In the genomic region with DNA sequence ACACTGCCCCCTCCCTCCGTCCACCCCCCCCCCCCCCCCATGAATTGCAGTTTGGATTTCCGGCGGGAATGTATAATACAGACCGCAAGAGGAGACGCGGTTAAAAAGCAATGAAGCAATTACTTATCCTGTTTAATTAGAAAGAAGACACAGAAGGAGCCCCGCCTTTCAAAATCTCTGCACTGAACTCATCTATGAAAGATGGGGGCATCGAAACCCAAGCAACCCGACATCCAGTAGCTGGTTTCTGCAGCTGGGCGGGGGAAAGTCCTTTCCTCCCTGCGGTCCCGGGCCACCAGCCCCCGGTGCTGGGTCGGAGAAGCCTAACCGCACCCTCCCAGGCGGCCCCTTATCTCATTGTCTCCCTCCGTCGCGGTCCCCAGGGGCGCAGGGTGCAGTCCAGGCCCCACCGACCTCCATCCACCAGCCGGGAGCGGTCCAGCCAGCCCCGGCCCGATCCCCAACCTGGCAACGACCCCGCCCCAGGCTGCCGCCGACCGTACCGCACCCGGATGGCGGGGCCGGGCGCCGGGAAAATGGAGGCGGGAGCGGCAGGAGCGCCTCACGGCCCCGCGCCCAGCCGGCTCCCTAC, we compare ENCODE assay signal across 8 cellular contexts. TPM values are rescaled to one million over a fixed set of nuclear protein-coding genes. Genes with fewer than 3 reads are reported as not detected.
A peak's percentile ranks its signal among the peaks of the same experiment; 100 is the strongest.
DNase-seq lines count a peak whose midpoint lies in the region; ATAC-seq and TF ChIP-seq lines count a peak whose summit lies in the region.

No MANE protein-coding gene starts in this region.

- POLR2A ChIA-PET in CD4-positive, alpha-beta T cell (lab: Charles Lee), result interaction anchor here (0.9 to 4.0 kb wide), 10 partner anchors 21 to 281 kb away, joined by 3 to 16 read pairs (median 5); a partner anchor contains a TSS

- H3K4me1 ChIP-seq in urinary bladder (ENCODE audit: insufficient read depth), result no peaks in the 10 kb centered on the region

- no peak for TF ChIP-seq CTCF in CD4-positive, alpha-beta T cell (IDR thresholded peaks at IDR 0.05)
- TF ChIP-seq CTCF in fibroblast of mammary gland (conservative IDR thresholded peaks at IDR 0.05; ENCODE audit: control insufficient read depth, insufficient read depth, low read depth, low read length), result no peak

- H3K36me3 Mint-ChIP-seq in CD4-positive, alpha-beta T cell (ENCODE audit: low read depth), result peaks cover 4% of the 10 kb centered on the region

- no peaks in the 10 kb centered on the region for H3K36me3 ChIP-seq in urinary bladder (ENCODE audit: insufficient read depth)

- no peaks in the 10 kb centered on the region for H3K9me3 Mint-ChIP-seq in CD4-positive, alpha-beta T cell

- peak in 8 of 10 experiments; percentile 1 to 29 (median 8) for DNase-seq in CD4-positive, alpha-beta T cell
- DNase-seq in M059J (ENCODE audit: low read depth), result peak; percentile 36
- peak; percentile 32 for DNase-seq in activated T-cell treated with anti-CD3 and anti-CD28 coated beads for 48 hours (ENCODE audit: low read depth)
- no peak for DNase-seq in fibroblast of mammary gland (ENCODE audit: low read depth)
- DNase-seq in occipital lobe (lab: John Stamatoyannopoulos, UW), result peak; percentile 15
- DNase-seq in NCI-H2107 (lab: John Stamatoyannopoulos, UW), result no peak

- H3K9me3 ChIP-seq in CD4-positive, alpha-beta T cell (ENCODE audit: control insufficient read depth, low read length), result no peaks in the 10 kb centered on the region

- CTCF ChIA-PET in CD4-positive, alpha-beta T cell (lab: Charles Lee), result interaction anchor here (1.0 to 2.2 kb wide), 3 partner anchors 10 to 281 kb away, joined by 3 to 7 read pairs (median 5); no protein-coding TSS in a partner anchor

- no peaks in the 10 kb centered on the region for H3K27me3 ChIP-seq in CD4-positive, alpha-beta T cell (ENCODE audit: control insufficient read depth, insufficient read depth, low read length)

- H3K4me1 Mint-ChIP-seq in CD4-positive, alpha-beta T cell (ENCODE audit: low read depth), result peaks cover 36% of the 10 kb centered on the region

- WGBS in urinary bladder, result under 1% methylated on average over 43 of the region's 43 CpGs

- peaks cover 5% of the 10 kb centered on the region for H3K27me3 Mint-ChIP-seq in CD4-positive, alpha-beta T cell

- peak overlapping the region; percentile 0 for H3K27ac Mint-ChIP-seq in CD4-positive, alpha-beta T cell

- H3K4me3 ChIP-seq in fibroblast of mammary gland (ENCODE audit: control insufficient read depth, low read depth, low read length) (peak overlapping the region; percentile 81), urinary bladder (ENCODE audit: low read depth, low read length) (peak overlapping the region; percentile 88)

- H3K4me3 Mint-ChIP-seq in CD4-positive, alpha-beta T cell, result peak overlapping the region; percentile 88

- no peak overlapping the region for H3K27ac ChIP-seq in CD4-positive, alpha-beta T cell (ENCODE audit: low read depth, low read length)
- peak overlapping the region; percentile 85 for H3K27ac ChIP-seq in urinary bladder (ENCODE audit: low read depth)

- ATAC-seq in CD4-positive, alpha-beta T cell (ENCODE audit: poor library complexity), result peak; percentile 40
- peak; percentile 40 for ATAC-seq in GM21529 (IDR thresholded peaks at IDR 0.05; ENCODE audit: unreplicated experiment)

- intact Hi-C loops in CD4-positive, alpha-beta T cell (cut with DNase I, micrococcal nuclease), result loop anchor here (2.0 to 10.0 kb wide), 4 partner anchors 172 to 250 kb away; a partner anchor contains a TSS

RNA-seq across cellular contexts. Expression of a gene that starts 0.5 kb away (rescaled TPM):
- 1 to 10 TPM; 4.3 to 5.8 TPM for total RNA-seq in CD4-positive, alpha-beta T cell
- total RNA-seq in M059J (2014; rRNA removed; shearing (Covaris generic)), result 9.3 and 13.8 TPM in 2 replicates
- total RNA-seq in occipital lobe, result 39.9 TPM
- 47.7 TPM for total RNA-seq in urinary bladder
- polyA plus RNA-seq in urinary bladder, result 5.3 TPM

Comparison
In these comparisons a context has a peak if more than half of its experiments do, and no peak if none do; other contexts are left out.
1. DNase-seq: peak in CD4-positive, alpha-beta T cell (8 of 10), M059J (single experiment), activated T-cell treated with anti-CD3 and anti-CD28 coated beads for 48 hours (single experiment) and occipital lobe (single experiment); none in fibroblast of mammary gland (single experiment) and NCI-H2107 (single experiment).